In genomic region chr22:27283714-27284113, GRCh38 we compare ENCODE assay signal across 32 cellular contexts.
DNase-seq lines count a peak whose midpoint lies in the region; ATAC-seq, FAIRE-seq and TF ChIP-seq lines count a peak whose summit lies in the region.
"Had no signal": no experiment of that assay in that cellular context is flagged by ENCODE, and none has a peak within 500 bp of the region (broad histone marks: within the 10 kb centered on the region; RNA-seq: fewer than 3 reads in every experiment).

No MANE protein-coding gene starts in this region.

- no peaks in the 10 kb centered on the region for H3K79me2 ChIP-seq in HepG2 (ENCODE audit: insufficient read depth, low read length)

- intact Hi-C loops in HepG2 (cut with micrococcal nuclease; ENCODE audit: unreplicated experiment): no loop called here

- FAIRE-seq in HepG2 (lab: Jason Lieb, UNC): no peak
- FAIRE-seq: colon, D721Med, GM18507, islet of Langerhans, RCC 7860 had no signal

- DNase-seq in BE2C: peak; percentile 44
- DNase-seq in HEK293T (ENCODE audit: extremely low spot score): peak; percentile 42
- DNase-seq in OCI-M1 (lab: John Stamatoyannopoulos, UW): peak; percentile 38
- peak; percentile 15 for DNase-seq in dermis blood vessel endothelial cell
- no peak for DNase-seq in HepG2 (ENCODE audit: low spot score)
- no peak for DNase-seq in ACHN
- no peak for DNase-seq in activated CD8-positive, alpha-beta memory T cell treated with anti-CD3 and anti-CD28 coated beads, Interleukin-2, amount 50 U/mL, for 4 hours
- DNase-seq: activated B cell treated with CpG ODN at 0.5 μM for 24 hours; activated CD4-positive, alpha-beta T cell treated with anti-CD3 and anti-CD28 coated beads, Interleukin-2, amount 50 U/mL, for 4 hours; activated naive CD4-positive, alpha-beta T cell treated with anti-CD3 and anti-CD28 coated beads, Interleukin-2, amount 50 U/mL, for 16 hours; effector memory CD8-positive, alpha-beta T cell; foreskin melanocyte; GM23248; hippocampal formation; left ventricle myocardium superior; natural killer cell; NCI-H1436 treated with DMSO at 0.1 percent for 48 hours; NCI-H2107; NCI-H510A; spleen; stimulated activated CD4-positive, alpha-beta T cell treated with anti-CD3 and anti-CD28 coated beads, Interleukin-2, amount 100 ng/mL, for 48 hours; uterus had no signal

- H3K9ac ChIP-seq in HepG2 (ENCODE audit: insufficient read depth, low read depth, low read length): no peak overlapping the region
- H3K9ac ChIP-seq: BLaER1, GM23248 had no signal

- TF ChIP-seq POLR2A in HepG2 (IDR thresholded peaks at IDR 0.05; ENCODE audit: insufficient read depth in 1 of 2, low read depth in 2 of 2, low read length in 2 of 2): no peak

- H4K20me1 ChIP-seq in HepG2 (ENCODE audit: insufficient read depth, low read length): no peaks in the 10 kb centered on the region
- H4K20me1 ChIP-seq: BLaER1 had no signal

- CTCF ChIA-PET in HEK293T (lab: Yijun Ruan, JAX) (no interaction called here), HepG2 (lab: Yijun Ruan, JAX; ENCODE audit: low intra/inter-chr PET ratio, low total read pairs) (no interaction called here)

- TF ChIP-seq RAD21 in HepG2 (CRISPR knock-in tag; IDR thresholded peaks at IDR 0.05): no peak

- H3K9me3 ChIP-seq in BE2C (no peaks in the 10 kb centered on the region; the same call in none of the 2 replicates), HepG2 (ENCODE audit: low read length) (no peaks in the 10 kb centered on the region)
- H3K9me3 ChIP-seq: BLaER1, uterus had no signal

- peaks cover 3% of the 10 kb centered on the region for H3K4me1 ChIP-seq in BE2C
- no peaks in the 10 kb centered on the region for H3K4me1 ChIP-seq in HepG2 (ENCODE audit: insufficient read depth, low read length)
- H3K4me1 ChIP-seq: right atrium auricular region, spleen, uterus had no signal

- TF ChIP-seq CTCF in BE2C (IDR thresholded peaks at IDR 0.05; ENCODE audit: low read depth, low read length): no peak
- no peak for TF ChIP-seq CTCF in HepG2 (CRISPR knock-in tag; IDR thresholded peaks at IDR 0.05)

- no peak for TF ChIP-seq EP300 in HepG2 (IDR thresholded peaks at IDR 0.05; ENCODE audit: low read depth in 2 of 2, low read length in 2 of 2)
- TF ChIP-seq EP300 in HepG2 (CRISPR knock-in tag; IDR thresholded peaks at IDR 0.05; ENCODE audit: borderline replicate concordance): no peak

- no peak overlapping the region for H3K27ac ChIP-seq in HepG2 (ENCODE audit: extremely low read length, insufficient read depth, low read length)
- H3K27ac ChIP-seq: BLaER1, GM23248, right atrium auricular region, spleen, uterus had no signal

- H3K4me2 ChIP-seq in HepG2 (ENCODE audit: low read depth, low read length): no peak overlapping the region
- H3K4me2 ChIP-seq: BLaER1 had no signal

- POLR2A ChIA-PET in HEK293T (lab: Yijun Ruan, JAX) (no interaction called here), HepG2 (lab: Yijun Ruan, JAX) (no interaction called here)

- H3K4me3 ChIP-seq in BE2C (ENCODE audit: low read depth, low read length): no peak overlapping the region
- H3K4me3 ChIP-seq in HepG2 (replicated peaks in 1 of 3; ENCODE audit: insufficient read depth in 1 of 3, low read depth in 2 of 3, low read length in 3 of 3): no peak overlapping the region
- H3K4me3 ChIP-seq: BLaER1, GM23248, right atrium auricular region, spleen, uterus had no signal

- H3K27me3 ChIP-seq in BE2C (no peaks in the 10 kb centered on the region), HepG2 (ENCODE audit: control insufficient read depth in 1 of 2, insufficient read depth in 2 of 2, low read length in 2 of 2) (no peaks in the 10 kb centered on the region; a peak in 2 of 5 replicates)
- H3K27me3 ChIP-seq: BLaER1, right atrium auricular region, uterus had no signal

- ATAC-seq in HepG2: no peak
- no peak for ATAC-seq in HG03039 (IDR thresholded peaks at IDR 0.05; ENCODE audit: unreplicated experiment)
- ATAC-seq: effector memory CD8-positive, alpha-beta T cell; esophagus mucosa; left ventricle myocardium superior; natural killer cell; stimulated activated effector memory CD8-positive, alpha-beta T cell treated with anti-CD3 and anti-CD28 coated beads, Interleukin-12 subunit alpha, Interleukin-12 subunit beta, amount 100 ng/mL, for 72 hours had no signal

- in situ Hi-C loops in HepG2 (cut with HindIII; ENCODE audit: extremely low pct_ligation_motif_present, low pct_unique_long_range_greater_than_20kb) (no loop called here), ACHN (cut with HindIII; ENCODE audit: low pct_ligation_motif_present, low pct_unique_long_range_greater_than_20kb, low sequenced_read_pairs) (no loop called here)

- no peak overlapping the region for H2AFZ ChIP-seq in HepG2 (ENCODE audit: low read length)
- H2AFZ ChIP-seq: GM23248 had no signal

- 0% methylated on average over 6 of the region's 6 CpGs for WGBS in HepG2 (ENCODE audit: low lambda C conversion rate)

- BruUV-seq in HepG2 (replicated peaks; lab: Mats Ljungman, UMichigan): no TSS peak

- H3K36me3 ChIP-seq in BE2C (no peaks in the 10 kb centered on the region), HepG2 (replicated peaks in 1 of 2; ENCODE audit: control insufficient read depth in 1 of 2, insufficient read depth in 2 of 2, low read length in 2 of 2) (no peaks in the 10 kb centered on the region)
- H3K36me3 ChIP-seq: BLaER1, right atrium auricular region, spleen, uterus had no signal

TF ChIP-seq in HEK293T, 16 proteins besides CTCF, POLR2A, EP300 and RAD21:
- TF ChIP-seq SUZ12 (IDR thresholded peaks at IDR 0.05) (no peak), CTBP1 (IDR thresholded peaks at IDR 0.05; ENCODE audit: borderline replicate concordance) (no peak), L3MBTL2 (conservative IDR thresholded peaks at IDR 0.05) (0 out of 2 replicates have a peak, but pooled peaks have one; percentile 18), PKNOX1 (IDR thresholded peaks at IDR 0.05) (peak; percentile 81)

TF ChIP-seq in HepG2, 621 proteins besides CTCF, POLR2A, EP300 and RAD21:
- no peak for TF ChIP-seq MYPOP (CRISPR knock-in tag; IDR thresholded peaks at IDR 0.05)
TF ChIP-seq in HepG2: peak in this region for 0.

Comparison
In these comparisons a context has a peak if more than half of its experiments do, and no peak if none do; other contexts are left out.
1. DNase-seq: peak in BE2C (single experiment), HEK293T (single experiment), OCI-M1 (single experiment) and dermis blood vessel endothelial cell (single experiment); none in HepG2 (single experiment), ACHN (single experiment) and activated CD8-positive, alpha-beta memory T cell treated with anti-CD3 and anti-CD28 coated beads, Interleukin-2, amount 50 U/mL, for 4 hours (single experiment).